ENCODE assay signal across 8 cellular contexts in genomic region chr4:76087007-76087769, GRCh38. TPM values are rescaled to one million over a fixed set of nuclear protein-coding genes. Genes with fewer than 3 reads are reported as not detected.
DNase-seq lines count a peak whose midpoint lies in the region; ATAC-seq and TF ChIP-seq lines count a peak whose summit lies in the region.

No MANE protein-coding gene starts in this region.

- H3K9me3 Mint-ChIP-seq in activated naive CD8-positive, alpha-beta T cell treated with anti-CD3 and anti-CD28 coated beads, Interleukin-2, amount 50 U/mL, for 24 hours: no peaks in the 10 kb centered on the region
- no peaks in the 10 kb centered on the region for H3K9me3 Mint-ChIP-seq in activated naive CD8-positive, alpha-beta T cell treated with anti-CD3 and anti-CD28 coated beads for 36 hours
- H3K9me3 Mint-ChIP-seq in neural progenitor cell: no peaks in the 10 kb centered on the region
- H3K9me3 Mint-ChIP-seq in CD8-positive, alpha-beta T cell: no peaks in the 10 kb centered on the region

- no peaks in the 10 kb centered on the region for H3K27me3 ChIP-seq in neural progenitor cell
- H3K27me3 ChIP-seq in CD8-positive, alpha-beta T cell (ENCODE audit: insufficient read depth, low read length): no peaks in the 10 kb centered on the region

- no peaks in the 10 kb centered on the region for H3K4me1 ChIP-seq in neural progenitor cell
- no peaks in the 10 kb centered on the region for H3K4me1 ChIP-seq in CD8-positive, alpha-beta T cell (ENCODE audit: insufficient read depth, low read length)

- H3K36me3 ChIP-seq in neural progenitor cell: no peaks in the 10 kb centered on the region
- no peaks in the 10 kb centered on the region for H3K36me3 ChIP-seq in CD8-positive, alpha-beta T cell (ENCODE audit: insufficient read depth, low read length)

- no peaks in the 10 kb centered on the region for H4K20me1 ChIP-seq in neural progenitor cell (ENCODE audit: low read depth)

- no peak overlapping the region for H3K27ac ChIP-seq in neural progenitor cell
- no peak overlapping the region for H3K27ac ChIP-seq in CD8-positive, alpha-beta T cell (ENCODE audit: low read depth, low read length)

- no peak overlapping the region for H3K4me2 ChIP-seq in neural progenitor cell

- H3K27ac Mint-ChIP-seq in activated naive CD8-positive, alpha-beta T cell treated with anti-CD3 and anti-CD28 coated beads, Interleukin-2, amount 50 U/mL, for 24 hours: no peak overlapping the region
- no peak overlapping the region for H3K27ac Mint-ChIP-seq in activated naive CD8-positive, alpha-beta T cell treated with anti-CD3 and anti-CD28 coated beads for 36 hours
- H3K27ac Mint-ChIP-seq in neural progenitor cell: peak overlapping the region; percentile 31
- no peak overlapping the region for H3K27ac Mint-ChIP-seq in CD8-positive, alpha-beta T cell

- H3K36me3 Mint-ChIP-seq in activated naive CD8-positive, alpha-beta T cell treated with anti-CD3 and anti-CD28 coated beads, Interleukin-2, amount 50 U/mL, for 24 hours (ENCODE audit: low read depth): no peaks in the 10 kb centered on the region
- no peaks in the 10 kb centered on the region for H3K36me3 Mint-ChIP-seq in activated naive CD8-positive, alpha-beta T cell treated with anti-CD3 and anti-CD28 coated beads for 36 hours
- no peaks in the 10 kb centered on the region for H3K36me3 Mint-ChIP-seq in neural progenitor cell
- H3K36me3 Mint-ChIP-seq in CD8-positive, alpha-beta T cell: no peaks in the 10 kb centered on the region

- no peak overlapping the region for H3K9ac ChIP-seq in neural progenitor cell

- H3K79me2 ChIP-seq in neural progenitor cell (ENCODE audit: low read depth): no peaks in the 10 kb centered on the region

- POLR2A ChIA-PET in CD8-positive, alpha-beta T cell (lab: Charles Lee): no interaction called here

- CTCF ChIA-PET in CD8-positive, alpha-beta T cell (lab: Charles Lee): interaction anchor here (0.5 to 1.3 kb wide), 4 partner anchors 14 to 239 kb away, joined by 3 to 4 read pairs (median 4); no protein-coding TSS in a partner anchor

- no peaks in the 10 kb centered on the region for H3F3A ChIP-seq in neural progenitor cell (ENCODE audit: low read depth)

- DNase-seq in activated naive CD8-positive, alpha-beta T cell treated with anti-CD3 and anti-CD28 coated beads, Interleukin-2, amount 50 U/mL, for 24 hours: no peak
- DNase-seq in activated naive CD8-positive, alpha-beta T cell treated with anti-CD3 and anti-CD28 coated beads for 36 hours: no peak
- DNase-seq in NCI-H1105 (lab: John Stamatoyannopoulos, UW) (peak; percentile 1), SKM-1 treated with dmso at 0.1 percent for 144 hours (lab: John Stamatoyannopoulos, UW; ENCODE audit: unreplicated experiment) (peak; percentile 46), fibroblast of pulmonary artery (ENCODE audit: low read depth) (peak; percentile 74), neural progenitor cell (ENCODE audit: low spot score) (peak; percentile 80)
- no peak for DNase-seq in CD8-positive, alpha-beta T cell

- peaks cover 8% of the 10 kb centered on the region for H3K27me3 Mint-ChIP-seq in activated naive CD8-positive, alpha-beta T cell treated with anti-CD3 and anti-CD28 coated beads, Interleukin-2, amount 50 U/mL, for 24 hours
- peaks cover 13% of the 10 kb centered on the region for H3K27me3 Mint-ChIP-seq in activated naive CD8-positive, alpha-beta T cell treated with anti-CD3 and anti-CD28 coated beads for 36 hours
- no peaks in the 10 kb centered on the region for H3K27me3 Mint-ChIP-seq in neural progenitor cell (ENCODE audit: insufficient read depth, low read depth)
- H3K27me3 Mint-ChIP-seq in CD8-positive, alpha-beta T cell (ENCODE audit: low read depth): no peaks in the 10 kb centered on the region

- H3K4me3 Mint-ChIP-seq in activated naive CD8-positive, alpha-beta T cell treated with anti-CD3 and anti-CD28 coated beads, Interleukin-2, amount 50 U/mL, for 24 hours: no peak overlapping the region
- H3K4me3 Mint-ChIP-seq in activated naive CD8-positive, alpha-beta T cell treated with anti-CD3 and anti-CD28 coated beads for 36 hours: no peak overlapping the region
- no peak overlapping the region for H3K4me3 Mint-ChIP-seq in neural progenitor cell
- H3K4me3 Mint-ChIP-seq in CD8-positive, alpha-beta T cell: no peak overlapping the region

- peaks cover 5% of the 10 kb centered on the region for H3K4me1 Mint-ChIP-seq in activated naive CD8-positive, alpha-beta T cell treated with anti-CD3 and anti-CD28 coated beads, Interleukin-2, amount 50 U/mL, for 24 hours
- peaks cover 3% of the 10 kb centered on the region for H3K4me1 Mint-ChIP-seq in activated naive CD8-positive, alpha-beta T cell treated with anti-CD3 and anti-CD28 coated beads for 36 hours
- peaks cover 7% of the 10 kb centered on the region for H3K4me1 Mint-ChIP-seq in neural progenitor cell
- H3K4me1 Mint-ChIP-seq in CD8-positive, alpha-beta T cell (ENCODE audit: low read depth): no peaks in the 10 kb centered on the region

- no peaks in the 10 kb centered on the region for H3K9me3 ChIP-seq in neural progenitor cell (ENCODE audit: low read depth)
- no peaks in the 10 kb centered on the region for H3K9me3 ChIP-seq in CD8-positive, alpha-beta T cell (ENCODE audit: low read length)

- H3K4me3 ChIP-seq in fibroblast of pulmonary artery (replicated peaks; ENCODE audit: low read depth, low read length): no peak overlapping the region
- no peak overlapping the region for H3K4me3 ChIP-seq in neural progenitor cell
- no peak overlapping the region for H3K4me3 ChIP-seq in CD8-positive, alpha-beta T cell (ENCODE audit: low read depth, low read length)

- intact Hi-C loops in CD8-positive, alpha-beta T cell (cut with DNase I, micrococcal nuclease): no loop called here

- TF ChIP-seq CTCF in fibroblast of pulmonary artery (IDR thresholded peaks at IDR 0.05; ENCODE audit: low read length, missing control alignments): peak; percentile 70
- TF ChIP-seq CTCF in neural progenitor cell (IDR thresholded peaks at IDR 0.05): peak; percentile 72
- TF ChIP-seq CTCF in CD8-positive, alpha-beta T cell (IDR thresholded peaks at IDR 0.05): no peak

- peak overlapping the region; percentile 93 for H2AFZ ChIP-seq in neural progenitor cell (replicated peaks)

- ATAC-seq in activated naive CD8-positive, alpha-beta T cell treated with anti-CD3 and anti-CD28 coated beads, Interleukin-2, amount 50 U/mL, for 24 hours: peak; percentile 53
- ATAC-seq in GM19452 (IDR thresholded peaks at IDR 0.05; ENCODE audit: unreplicated experiment): no peak
- no peak for ATAC-seq in CD8-positive, alpha-beta T cell

RNA-seq across cellular contexts. Expression of gene ART3, which starts 12.7 kb away (rescaled TPM):
- under 1 TPM in 1 of 2 experiments, not detected in 1; 0.60 TPM for total RNA-seq in activated naive CD8-positive, alpha-beta T cell treated with anti-CD3 and anti-CD28 coated beads for 36 hours
- not detected in 2 replicates for total RNA-seq in neural progenitor cell (ENCODE audit: low replicate concordance)
- not detected for total RNA-seq in CD8-positive, alpha-beta T cell

RNA-seq across cellular contexts. Expression of gene CXCL11, which starts 51.3 kb away (rescaled TPM):
- total RNA-seq in activated naive CD8-positive, alpha-beta T cell treated with anti-CD3 and anti-CD28 coated beads for 36 hours: under 1 TPM; 0.30 to 0.60 TPM
- not detected in 2 replicates for total RNA-seq in neural progenitor cell (ENCODE audit: low replicate concordance)
- not detected for total RNA-seq in CD8-positive, alpha-beta T cell

Comparison
In these comparisons a context has a peak if more than half of its experiments do, and no peak if none do; other contexts are left out.
1. DNase-seq: peak in NCI-H1105 (single experiment), SKM-1 treated with dmso at 0.1 percent for 144 hours (single experiment), fibroblast of pulmonary artery (single experiment) and neural progenitor cell (single experiment); none in activated naive CD8-positive, alpha-beta T cell treated with anti-CD3 and anti-CD28 coated beads, Interleukin-2, amount 50 U/mL, for 24 hours (single experiment), activated naive CD8-positive, alpha-beta T cell treated with anti-CD3 and anti-CD28 coated beads for 36 hours (single experiment) and CD8-positive, alpha-beta T cell (0 of 7).